In genomic region chr10:11159543-11160215, GRCh38 we compare ENCODE assay signal across 21 cellular contexts.
DNase-seq lines count a peak whose midpoint lies in the region; ATAC-seq and TF ChIP-seq lines count a peak whose summit lies in the region.
"Had no signal": no experiment of that assay in that cellular context is flagged by ENCODE, and none has a peak within 500 bp of the region (broad histone marks: within the 10 kb centered on the region; RNA-seq: fewer than 3 reads in every experiment).

No MANE protein-coding gene starts in this region.

- TF ChIP-seq EP300 in gastroesophageal sphincter (IDR thresholded peaks at IDR 0.05) = no peak

- in situ Hi-C loops in SK-MEL-5 (cut with HindIII; ENCODE audit: low pct_unique_long_range_greater_than_20kb, low sequenced_read_pairs) = no loop called here

- H3K9me3 Mint-ChIP-seq in activated naive CD8-positive, alpha-beta T cell (ENCODE audit: low read depth) = peaks cover 5% of the 10 kb centered on the region
- no peaks in the 10 kb centered on the region for H3K9me3 Mint-ChIP-seq in activated naive CD8-positive, alpha-beta T cell treated with anti-CD3 and anti-CD28 coated beads, Interleukin-2, amount 50 U/mL, for 24 hours
- peaks cover 6 to 7% of the 10 kb centered on the region in 2 donors for H3K9me3 Mint-ChIP-seq in stimulated activated naive CD8-positive, alpha-beta T cell treated with anti-CD3 and anti-CD28 coated beads, Interleukin-15, amount 100 ng/mL, for 72 hours

- 12 to 41% methylated on average over 4 to 8 of the region's 8 CpGs for WGBS in gastroesophageal sphincter (ENCODE audit: low coverage in 1 of 2), 2 donors

- no peak overlapping the region for H3K4me3 Mint-ChIP-seq in activated naive CD8-positive, alpha-beta T cell
- H3K4me3 Mint-ChIP-seq in activated naive CD8-positive, alpha-beta T cell treated with anti-CD3 and anti-CD28 coated beads, Interleukin-2, amount 50 U/mL, for 24 hours = no peak overlapping the region
- H3K4me3 Mint-ChIP-seq in stimulated activated naive CD8-positive, alpha-beta T cell treated with anti-CD3 and anti-CD28 coated beads, Interleukin-15, amount 100 ng/mL, for 72 hours = no peak overlapping the region
- H3K4me3 Mint-ChIP-seq: activated CD4-positive, alpha-beta T cell treated with anti-CD3 and anti-CD28 coated beads for 36 hours; T-helper 1 cell treated with Interleukin-12 subunit alpha and Interleukin-12 subunit beta and Interleukin-4 antibody, amounts not matched to agents 30 μg/mL and 1 μg/mL, for 36 hours had no signal

- H3K4me1 Mint-ChIP-seq in activated naive CD8-positive, alpha-beta T cell (ENCODE audit: low read depth) = peaks cover 90% of the 10 kb centered on the region
- peaks cover 89% of the 10 kb centered on the region for H3K4me1 Mint-ChIP-seq in activated naive CD8-positive, alpha-beta T cell treated with anti-CD3 and anti-CD28 coated beads, Interleukin-2, amount 50 U/mL, for 24 hours
- H3K4me1 Mint-ChIP-seq in stimulated activated naive CD8-positive, alpha-beta T cell treated with anti-CD3 and anti-CD28 coated beads, Interleukin-15, amount 100 ng/mL, for 72 hours = peaks cover 92% of the 10 kb centered on the region

- H3K27me3 Mint-ChIP-seq in activated naive CD8-positive, alpha-beta T cell = no peaks in the 10 kb centered on the region
- H3K27me3 Mint-ChIP-seq in activated naive CD8-positive, alpha-beta T cell treated with anti-CD3 and anti-CD28 coated beads, Interleukin-2, amount 50 U/mL, for 24 hours = no peaks in the 10 kb centered on the region
- H3K27me3 Mint-ChIP-seq in stimulated activated naive CD8-positive, alpha-beta T cell treated with anti-CD3 and anti-CD28 coated beads, Interleukin-15, amount 100 ng/mL, for 72 hours = no peaks in the 10 kb centered on the region
- H3K27me3 Mint-ChIP-seq: activated CD4-positive, alpha-beta T cell treated with anti-CD3 and anti-CD28 coated beads for 36 hours had no signal

- ATAC-seq in activated naive CD8-positive, alpha-beta T cell treated with anti-CD3 and anti-CD28 coated beads, Interleukin-2, amount 50 U/mL, for 24 hours = no peak
- ATAC-seq in gastroesophageal sphincter (no peak), sciatic nerve (peak; percentile 58), HG02610 (IDR thresholded peaks at IDR 0.05; ENCODE audit: unreplicated experiment) (no peak), GM18519 (IDR thresholded peaks at IDR 0.05; ENCODE audit: low FRiP score, unreplicated experiment) (no peak)
- ATAC-seq in stimulated activated naive CD8-positive, alpha-beta T cell treated with anti-CD3 and anti-CD28 coated beads, Interleukin-15, amount 100 ng/mL, for 72 hours = no peak
- ATAC-seq: activated CD4-positive, alpha-beta T cell treated with anti-CD3 and anti-CD28 coated beads for 36 hours; HCT116; HepG2 had no signal

- no peaks in the 10 kb centered on the region for H3K27me3 ChIP-seq in gastroesophageal sphincter
- H3K27me3 ChIP-seq: cardiac muscle cell had no signal

- H3K27ac Mint-ChIP-seq in activated naive CD8-positive, alpha-beta T cell = peak overlapping the region; percentile 58
- H3K27ac Mint-ChIP-seq in activated naive CD8-positive, alpha-beta T cell treated with anti-CD3 and anti-CD28 coated beads, Interleukin-2, amount 50 U/mL, for 24 hours = no peak overlapping the region
- H3K27ac Mint-ChIP-seq in stimulated activated naive CD8-positive, alpha-beta T cell treated with anti-CD3 and anti-CD28 coated beads, Interleukin-15, amount 100 ng/mL, for 72 hours = peak overlapping the region in 1 of 2 donors; percentile 29
- H3K27ac Mint-ChIP-seq: activated CD4-positive, alpha-beta T cell treated with anti-CD3 and anti-CD28 coated beads for 36 hours; T-helper 1 cell treated with Interleukin-12 subunit alpha and Interleukin-12 subunit beta and Interleukin-4 antibody, amounts not matched to agents 30 μg/mL and 1 μg/mL, for 36 hours had no signal

- H3K36me3 ChIP-seq in gastroesophageal sphincter = no peaks in the 10 kb centered on the region
- H3K36me3 ChIP-seq: cardiac muscle cell, prostate gland had no signal

- TF ChIP-seq POLR2A in gastroesophageal sphincter (IDR thresholded peaks at IDR 0.05) = no peak

- no peak for TF ChIP-seq CTCF in gastroesophageal sphincter (IDR thresholded peaks at IDR 0.05)

- H3K36me3 Mint-ChIP-seq in activated naive CD8-positive, alpha-beta T cell = no peaks in the 10 kb centered on the region
- H3K36me3 Mint-ChIP-seq in activated naive CD8-positive, alpha-beta T cell treated with anti-CD3 and anti-CD28 coated beads, Interleukin-2, amount 50 U/mL, for 24 hours (ENCODE audit: low read depth) = no peaks in the 10 kb centered on the region

- no peak overlapping the region for H3K4me3 ChIP-seq in gastroesophageal sphincter
- H3K4me3 ChIP-seq: cardiac muscle cell, prostate gland had no signal

- H3K9me3 ChIP-seq in gastroesophageal sphincter = no peaks in the 10 kb centered on the region
- H3K9me3 ChIP-seq: prostate gland had no signal

- H3K4me1 ChIP-seq in gastroesophageal sphincter = peaks cover 3 to 84% (median 20%) of the 10 kb centered on the region in 3 donors
- H3K4me1 ChIP-seq: prostate gland had no signal

- H3K27ac ChIP-seq in gastroesophageal sphincter = peak overlapping the region; percentile 27 to 72 (median 70)
- H3K27ac ChIP-seq: cardiac muscle cell, epithelial cell of prostate, prostate gland had no signal

- intact Hi-C loops in sciatic nerve (cut with DNase I) = no loop called here

- DNase-seq in activated naive CD8-positive, alpha-beta T cell treated with anti-CD3 and anti-CD28 coated beads, Interleukin-2, amount 50 U/mL, for 24 hours = no peak
- DNase-seq in SK-MEL-5 (ENCODE audit: low read depth, low spot score) (peak; percentile 77), sciatic nerve (ENCODE audit: low spot score) (no peak)
- no peak for DNase-seq in stimulated activated naive CD8-positive, alpha-beta T cell treated with anti-CD3 and anti-CD28 coated beads, Interleukin-15, amount 100 ng/mL, for 72 hours
- DNase-seq: activated CD4-positive, alpha-beta T cell treated with anti-CD3 and anti-CD28 coated beads for 36 hours; activated naive CD4-positive, alpha-beta T cell treated with Interleukin-2 at 50 U/mL for 16 hours; Calu3; DND-41; NCI-H1694 treated with DMSO at 0.1 percent for 48 hours; NCI-H2171 treated with DMSO at 0.1 percent for 48 hours; NCI-H526 treated with DMSO at 0.1 percent for 48 hours had no signal
